Comparison of ENCODE assay signal across 8 cellular contexts in genomic region chr7:142797342-142797798, GRCh38. TPM values are rescaled to one million over a fixed set of nuclear protein-coding genes. Genes with fewer than 3 reads are reported as not detected.
DNase-seq lines count a peak whose midpoint lies in the region; ATAC-seq and TF ChIP-seq lines count a peak whose summit lies in the region.

No MANE protein-coding gene starts in this region.

- H2BK120ac ChIP-seq in H9 (ENCODE audit: low read depth, low read length, poor library complexity, severe bottlenecking) = no peak overlapping the region

- no peak overlapping the region for H3K27ac ChIP-seq in H9 (ENCODE audit: insufficient read length, low read depth, low read length)
- H3K27ac ChIP-seq in right cardiac atrium (ENCODE audit: low read length) = no peak overlapping the region
- no peak overlapping the region for H3K27ac ChIP-seq in aorta (ENCODE audit: low read depth in 1 of 2, low read length in 2 of 2)

- peaks cover 97% of the 10 kb centered on the region for H3K27me3 Mint-ChIP-seq in H9 (ENCODE audit: low read depth)
- H3K27me3 Mint-ChIP-seq in T-helper 1 cell treated with Interleukin-12 subunit alpha and Interleukin-12 subunit beta and Interleukin-4 antibody, amounts not matched to agents 30 μg/mL and 1 μg/mL, for 36 hours (ENCODE audit: low read depth) = no peaks in the 10 kb centered on the region

- H3K9ac ChIP-seq in H9 (ENCODE audit: extremely low read depth, insufficient read length, low read length) = peak overlapping the region; percentile 23

- H3K4ac ChIP-seq in H9 (ENCODE audit: low read depth, low read length) = no peak overlapping the region

- H3K79me1 ChIP-seq in H9 (ENCODE audit: insufficient read depth, low read depth, low read length, poor library complexity, severe bottlenecking) = no peaks in the 10 kb centered on the region

- no peak overlapping the region for H3T11ph ChIP-seq in H9 (ENCODE audit: low read length)

- H3K36me3 ChIP-seq in GM06990 (ENCODE audit: control insufficient read depth, insufficient read depth, low read length) (peaks cover 3% of the 10 kb centered on the region), aorta (ENCODE audit: control insufficient read depth in 1 of 2, insufficient read depth in 2 of 2, low read length in 1 of 2) (no peaks in the 10 kb centered on the region)

- peak overlapping the region; percentile 43 for H3K4me2 ChIP-seq in H9 (ENCODE audit: insufficient read depth, insufficient read length, low read length)

- H3K23ac ChIP-seq in H9 (ENCODE audit: insufficient read length, low read depth, low read length) = no peak overlapping the region

- H2BK5ac ChIP-seq in H9 (ENCODE audit: insufficient read length, low read length) = no peak overlapping the region

- no peak for DNase-seq in GM06990 (ENCODE audit: extremely low read depth, insufficient read length)
- no peak for DNase-seq in H9
- DNase-seq in right cardiac atrium = no peak
- DNase-seq in stimulated activated CD8-positive, alpha-beta memory T cell treated with anti-CD3 and anti-CD28 coated beads, Interleukin-4, amount 100 ng/mL, for 48 hours = peak; percentile 49
- no peak for DNase-seq in aorta
- no peak for DNase-seq in amygdala (lab: John Stamatoyannopoulos, UW)
- no peak for DNase-seq in NCI-H146 (lab: John Stamatoyannopoulos, UW)

- H4K8ac ChIP-seq in H9 (replicated peaks; ENCODE audit: insufficient read length, low read depth, low read length) = no peak overlapping the region

- H3K9me3 ChIP-seq in H9 (ENCODE audit: control insufficient read depth, low read depth, low read length) = no peaks in the 10 kb centered on the region
- no peaks in the 10 kb centered on the region for H3K9me3 ChIP-seq in right cardiac atrium (ENCODE audit: control insufficient read depth, low read length)
- no peaks in the 10 kb centered on the region for H3K9me3 ChIP-seq in aorta (ENCODE audit: control insufficient read depth, low read length)

- no peak for TF ChIP-seq CTCF in GM06990 (IDR thresholded peaks at IDR 0.05; ENCODE audit: insufficient read depth, low read length, poor library complexity, severe bottlenecking)
- TF ChIP-seq CTCF in H9 (conservative IDR thresholded peaks at IDR 0.05) = no peak

- H3K56ac ChIP-seq in H9 (ENCODE audit: insufficient read length, low read depth, low read length) = no peak overlapping the region

- no peaks in the 10 kb centered on the region for H3K9me3 Mint-ChIP-seq in H9
- no peaks in the 10 kb centered on the region for H3K9me3 Mint-ChIP-seq in T-helper 1 cell treated with Interleukin-12 subunit alpha and Interleukin-12 subunit beta and Interleukin-4 antibody, amounts not matched to agents 30 μg/mL and 1 μg/mL, for 36 hours

- no peaks in the 10 kb centered on the region for H4K20me1 ChIP-seq in H9 (ENCODE audit: control insufficient read depth, insufficient read depth, insufficient read length)

- H2AFZ ChIP-seq in H9 (ENCODE audit: low read length) = no peak overlapping the region

- H3K23me2 ChIP-seq in H9 (ENCODE audit: insufficient read length, low read depth, low read length, poor library complexity, severe bottlenecking) = peaks cover 15% of the 10 kb centered on the region

- peak; percentile 20 to 35 for ATAC-seq in right cardiac atrium
- no peak for ATAC-seq in aorta (ENCODE audit: low FRiP score)

- H2AK5ac ChIP-seq in H9 (ENCODE audit: insufficient read length, low read length) = no peak overlapping the region

- H3K4me1 ChIP-seq in H9 (ENCODE audit: insufficient read depth, low read length) (peaks cover 12% of the 10 kb centered on the region; the same call in 1 of the 2 replicates), right cardiac atrium (ENCODE audit: control insufficient read depth, insufficient read depth, low read length) (peaks cover 3% of the 10 kb centered on the region), aorta (ENCODE audit: control insufficient read depth in 1 of 2, insufficient read depth in 2 of 2, low read length in 2 of 2) (no peaks in the 10 kb centered on the region)

- peak overlapping the region; percentile 67 to 85 for H3K4me3 Mint-ChIP-seq in H9
- H3K4me3 Mint-ChIP-seq in T-helper 1 cell treated with Interleukin-12 subunit alpha and Interleukin-12 subunit beta and Interleukin-4 antibody, amounts not matched to agents 30 μg/mL and 1 μg/mL, for 36 hours = peak overlapping the region; percentile 100

- H2BK15ac ChIP-seq in H9 (ENCODE audit: low read depth, low read length) = no peak overlapping the region

- H4K91ac ChIP-seq in H9 (ENCODE audit: insufficient read length, low read depth, low read length) = no peak overlapping the region

- no peak overlapping the region for H4K5ac ChIP-seq in H9 (ENCODE audit: insufficient read length, low read depth, low read length)

- intact Hi-C loops in right cardiac atrium (cut with DNase I) = no loop called here
- intact Hi-C loops in aorta (cut with DNase I) = no loop called here

- H3K18ac ChIP-seq in H9 (ENCODE audit: insufficient read length, low read depth, low read length) = no peak overlapping the region

- H3K27ac Mint-ChIP-seq in H9 = peak overlapping the region in 1 of 3 experiments; percentile 2; a peak in 2 of 7 replicates
- H3K27ac Mint-ChIP-seq in T-helper 1 cell treated with Interleukin-12 subunit alpha and Interleukin-12 subunit beta and Interleukin-4 antibody, amounts not matched to agents 30 μg/mL and 1 μg/mL, for 36 hours = peak overlapping the region; percentile 97

- no CpG with 5 or more reads among the region's 24 CpGs for WGBS in H9 (ENCODE audit: extremely low coverage, insufficient read length, low lambda C conversion rate)
- 1% methylated on average over 24 of the region's 24 CpGs for WGBS in right cardiac atrium
- WGBS in aorta, 2 donors = 1% methylated on average over 24 of the region's 24 CpGs

- no peaks in the 10 kb centered on the region for H3K79me2 ChIP-seq in H9 (ENCODE audit: insufficient read depth, low read length)

- no peak overlapping the region for H2BK12ac ChIP-seq in H9 (ENCODE audit: insufficient read length, low read depth, low read length)

- no peak overlapping the region; the same call in 1 of the 2 replicates for H3K14ac ChIP-seq in H9 (ENCODE audit: insufficient read depth, low read length)

- H3K4me3 ChIP-seq in GM06990 (replicated peaks; ENCODE audit: low read depth, low read length) (peak overlapping the region; percentile 80), right cardiac atrium (ENCODE audit: low read length) (peak overlapping the region; percentile 41), aorta (ENCODE audit: low read length in 2 of 2) (peak overlapping the region in 1 of 2 donors; percentile 41)

- H3K27me3 ChIP-seq in GM06990 (replicated peaks; ENCODE audit: control insufficient read depth, insufficient read depth, low read length) = no peaks in the 10 kb centered on the region
- H3K27me3 ChIP-seq in H9 (ENCODE audit: insufficient read depth, low read length) = peaks cover 20% of the 10 kb centered on the region; the same call in 1 of the 2 replicates
- no peaks in the 10 kb centered on the region for H3K27me3 ChIP-seq in right cardiac atrium (ENCODE audit: control insufficient read depth, insufficient read depth)
- H3K27me3 ChIP-seq in aorta (ENCODE audit: control insufficient read depth in 1 of 2, insufficient read depth in 2 of 2, low read length in 1 of 2) = peaks cover 0 to 1% of the 10 kb centered on the region in 2 donors

- peaks cover 54 to 58% of the 10 kb centered on the region in 2 experiments for H3K4me1 Mint-ChIP-seq in H9
- peaks cover 66% of the 10 kb centered on the region for H3K4me1 Mint-ChIP-seq in T-helper 1 cell treated with Interleukin-12 subunit alpha and Interleukin-12 subunit beta and Interleukin-4 antibody, amounts not matched to agents 30 μg/mL and 1 μg/mL, for 36 hours (ENCODE audit: low read depth)

- H3K36me3 Mint-ChIP-seq in H9 (ENCODE audit: insufficient read depth in 1 of 3, low read depth in 3 of 3) = peaks cover 4 to 7% (median 5%) of the 10 kb centered on the region in 3 experiments; a peak in 6 of 7 replicates
- peaks cover 78% of the 10 kb centered on the region for H3K36me3 Mint-ChIP-seq in T-helper 1 cell treated with Interleukin-12 subunit alpha and Interleukin-12 subunit beta and Interleukin-4 antibody, amounts not matched to agents 30 μg/mL and 1 μg/mL, for 36 hours (ENCODE audit: low read depth)

- no peak overlapping the region for H2BK20ac ChIP-seq in H9 (ENCODE audit: low read depth, low read length, poor library complexity, severe bottlenecking)

RNA-seq across cellular contexts. Expression of gene PRSS2, which starts 26.6 kb away (rescaled TPM):
- total RNA-seq in H9 (2021) (not detected in 2 replicates), right cardiac atrium (1 to 10 TPM in 1 of 4 donors, not detected in 3; 4.0 TPM), aorta (10 to 100 TPM in 1 of 2 donors, 1 to 10 TPM in 1; 9.3 to 12.0 TPM)
- polyA plus RNA-seq in right cardiac atrium (0.16 TPM), aorta (10 to 100 TPM; 19.1 to 24.4 TPM)

RNA-seq across cellular contexts. Expression of gene PRSS1, which starts 48.1 kb away (rescaled TPM):
- total RNA-seq in H9 (2021) (not detected in 2 replicates), right cardiac atrium (under 1 TPM in 1 of 4 donors, not detected in 3; 0.61 TPM), aorta (1 to 10 TPM; 5.6 to 6.3 TPM)
- polyA plus RNA-seq in right cardiac atrium (0.27 TPM), aorta (10 to 100 TPM in 1 of 2 donors, 1 to 10 TPM in 1; 8.7 to 19.9 TPM)

RNA-seq across cellular contexts. Expression of gene EPHB6, which starts 57.5 kb away (rescaled TPM):
- total RNA-seq in H9 (2021) (9.7 and 11.6 TPM in 2 replicates), right cardiac atrium (10 to 100 TPM in 1 of 4 donors, 1 to 10 TPM in 3; 3.8 to 11.3 (median 6.7) TPM), aorta (10 to 100 TPM; 11.6 to 17.7 TPM)
- polyA plus RNA-seq in right cardiac atrium (6.9 TPM), aorta (100 to 1,000 TPM in 1 of 2 donors, 10 to 100 TPM in 1; 12.1 to 125 TPM)
